21 cellular contexts compared by ENCODE assay signal in genomic region chr1:3609016-3609768, GRCh38. TPM values are rescaled to one million over a fixed set of nuclear protein-coding genes. Genes with fewer than 3 reads are reported as not detected.
DNase-seq lines count a peak whose midpoint lies in the region; ATAC-seq and TF ChIP-seq lines count a peak whose summit lies in the region.
"Had no signal": no experiment of that assay in that cellular context is flagged by ENCODE, and none has a peak within 500 bp of the region (broad histone marks: within the 10 kb centered on the region; RNA-seq: fewer than 3 reads in every experiment).

No MANE protein-coding gene starts in this region.

- H3K4me1 Mint-ChIP-seq in CD4-positive, alpha-beta T cell (ENCODE audit: low read depth): peaks cover 15% of the 10 kb centered on the region
- peaks cover 10 to 23% (median 15%) of the 10 kb centered on the region in 4 donors for H3K4me1 Mint-ChIP-seq in naive thymus-derived CD8-positive, alpha-beta T cell

- H3K4me3 ChIP-seq in HL-60 (replicated peaks; ENCODE audit: insufficient read depth, low read length): no peak overlapping the region
- H3K4me3 ChIP-seq: ascending aorta, SJSA1 had no signal

- intact Hi-C loops in CD4-positive, alpha-beta T cell (cut with DNase I, micrococcal nuclease): no loop called here

- POLR2A ChIA-PET in CD4-positive, alpha-beta T cell (lab: Charles Lee): no interaction called here
- POLR2A ChIA-PET in naive thymus-derived CD8-positive, alpha-beta T cell (lab: Charles Lee): interaction anchor here (1.3 to 1.6 kb wide), 2 partner anchors 12 to 18 kb away, joined by 4 read pairs; no protein-coding TSS in a partner anchor

- no peak for TF ChIP-seq CTCF in CD4-positive, alpha-beta T cell (IDR thresholded peaks at IDR 0.05)
- no peak for TF ChIP-seq CTCF in HL-60 (IDR thresholded peaks at IDR 0.05; ENCODE audit: insufficient read depth, low read length)

- no peak overlapping the region for H3K27ac Mint-ChIP-seq in CD4-positive, alpha-beta T cell
- H3K27ac Mint-ChIP-seq in naive thymus-derived CD8-positive, alpha-beta T cell: peak overlapping the region in 1 of 10 donors; percentile 27
- H3K27ac Mint-ChIP-seq: natural killer cell treated with Interleukin-12 subunit alpha and Interleukin-12 subunit beta and Interleukin-15 and Interleukin-18, amount 100 ng/mL, for 72 hours; stimulated activated memory B cell treated with anti-CD40 and anti-IgM and Interleukin-4, amounts not matched to agents 10 μg/mL and 1 μg/mL and 100 μg/mL, for 72 hours; T-helper 2 cell treated with Interferon-gamma antibody and Interleukin-4, amounts not matched to agents 5 μg/mL and 100 μg/mL, for 36 hours had no signal

- peaks cover 30% of the 10 kb centered on the region for H3K27me3 ChIP-seq in CD4-positive, alpha-beta T cell (ENCODE audit: control insufficient read depth, insufficient read depth, low read length)
- peaks cover 8% of the 10 kb centered on the region for H3K27me3 ChIP-seq in HL-60 (ENCODE audit: insufficient read depth, poor library complexity, severe bottlenecking)

- H3K27ac ChIP-seq in CD4-positive, alpha-beta T cell (ENCODE audit: low read depth, low read length): no peak overlapping the region
- H3K27ac ChIP-seq in HL-60 (replicated peaks): peak overlapping the region; percentile 41; the same call in 1 of the 2 replicates
- H3K27ac ChIP-seq: ascending aorta, SJSA1 had no signal

- no peak for ATAC-seq in CD4-positive, alpha-beta T cell (ENCODE audit: poor library complexity)
- ATAC-seq in naive thymus-derived CD8-positive, alpha-beta T cell: no peak
- no peak for ATAC-seq in HG03135 (IDR thresholded peaks at IDR 0.05; ENCODE audit: unreplicated experiment)
- ATAC-seq: natural killer cell treated with Interleukin-12 subunit alpha and Interleukin-12 subunit beta and Interleukin-15 and Interleukin-18, amount 100 ng/mL, for 72 hours; stimulated activated memory B cell treated with anti-CD40 and anti-IgM and Interleukin-4, amounts not matched to agents 10 μg/mL and 1 μg/mL and 100 μg/mL, for 72 hours had no signal

- no peaks in the 10 kb centered on the region for H3K9me3 Mint-ChIP-seq in CD4-positive, alpha-beta T cell
- peaks cover 0 to 1% (median 0%) of the 10 kb centered on the region in 9 donors for H3K9me3 Mint-ChIP-seq in naive thymus-derived CD8-positive, alpha-beta T cell
- H3K9me3 Mint-ChIP-seq: IgD-negative memory B cell; natural killer cell treated with Interleukin-12 subunit alpha and Interleukin-12 subunit beta and Interleukin-15 and Interleukin-18, amount 100 ng/mL, for 72 hours; stimulated activated memory B cell treated with anti-CD40 and anti-IgM and Interleukin-4, amounts not matched to agents 10 μg/mL and 1 μg/mL and 100 μg/mL, for 72 hours; T-helper 2 cell treated with Interferon-gamma antibody and Interleukin-4, amounts not matched to agents 5 μg/mL and 100 μg/mL, for 36 hours had no signal

- no peaks in the 10 kb centered on the region for H3K36me3 Mint-ChIP-seq in CD4-positive, alpha-beta T cell (ENCODE audit: low read depth)
- H3K36me3 Mint-ChIP-seq in naive thymus-derived CD8-positive, alpha-beta T cell: no peaks in the 10 kb centered on the region
- H3K36me3 Mint-ChIP-seq: IgD-negative memory B cell; natural killer cell treated with Interleukin-12 subunit alpha and Interleukin-12 subunit beta and Interleukin-15 and Interleukin-18, amount 100 ng/mL, for 72 hours; stimulated activated memory B cell treated with anti-CD40 and anti-IgM and Interleukin-4, amounts not matched to agents 10 μg/mL and 1 μg/mL and 100 μg/mL, for 72 hours had no signal

- CTCF ChIA-PET in CD4-positive, alpha-beta T cell (lab: Charles Lee): no interaction called here

- H3K4me3 Mint-ChIP-seq in CD4-positive, alpha-beta T cell: peak overlapping the region; percentile 25
- peak overlapping the region in 7 of 10 donors; percentile 22 to 64 (median 41) for H3K4me3 Mint-ChIP-seq in naive thymus-derived CD8-positive, alpha-beta T cell
- H3K4me3 Mint-ChIP-seq: natural killer cell treated with Interleukin-12 subunit alpha and Interleukin-12 subunit beta and Interleukin-15 and Interleukin-18, amount 100 ng/mL, for 72 hours; stimulated activated memory B cell treated with anti-CD40 and anti-IgM and Interleukin-4, amounts not matched to agents 10 μg/mL and 1 μg/mL and 100 μg/mL, for 72 hours; T-helper 2 cell treated with Interferon-gamma antibody and Interleukin-4, amounts not matched to agents 5 μg/mL and 100 μg/mL, for 36 hours had no signal

- H3K27me3 Mint-ChIP-seq in CD4-positive, alpha-beta T cell: peaks cover 34% of the 10 kb centered on the region
- H3K27me3 Mint-ChIP-seq in naive thymus-derived CD8-positive, alpha-beta T cell: peaks cover 0 to 19% (median 3%) of the 10 kb centered on the region in 5 donors

- no peak for DNase-seq in CD4-positive, alpha-beta T cell
- DNase-seq in HL-60 (ENCODE audit: low read depth in 1 of 2, low spot score in 1 of 2): peak in 1 of 2 experiments; percentile 57
- DNase-seq in UCSD-AML1 (lab: John Stamatoyannopoulos, UW; ENCODE audit: unreplicated experiment): peak; percentile 42
- DNase-seq in naive thymus-derived CD8-positive, alpha-beta T cell: no peak
- no peak for DNase-seq in NCI-H524 (lab: John Stamatoyannopoulos, UW)
- no peak for DNase-seq in NCI-H2081 treated with DMSO at 0.1 percent for 48 hours (lab: John Stamatoyannopoulos, UW)
- DNase-seq in GM19240 (ENCODE audit: insufficient read length, low spot score): no peak
- DNase-seq: activated CD8-positive, alpha-beta memory T cell treated with anti-CD3 and anti-CD28 coated beads, Interleukin-2, amount 50 U/mL, for 48 hours; EL; GOT3; islet precursor cell; NCI-H1105; NCI-H2171; NCI-H82 had no signal

- no peaks in the 10 kb centered on the region for H3K9me3 ChIP-seq in CD4-positive, alpha-beta T cell (ENCODE audit: control insufficient read depth, low read length)
- H3K9me3 ChIP-seq: ascending aorta, SJSA1 had no signal

RNA-seq across cellular contexts. Expression of gene MEGF6, which starts 2.1 kb away (rescaled TPM):
- 10 to 100 TPM; 57.5 to 62.2 TPM for total RNA-seq in CD4-positive, alpha-beta T cell
- 100 to 1,000 TPM; 197 to 198 TPM for total RNA-seq in naive thymus-derived CD8-positive, alpha-beta T cell
- polyA plus RNA-seq in naive thymus-derived CD8-positive, alpha-beta T cell: 1 to 10 TPM; 2.2 to 3.5 (median 2.5) TPM

RNA-seq across cellular contexts. Expression of gene TPRG1L, which starts 15.6 kb away (rescaled TPM):
- total RNA-seq in CD4-positive, alpha-beta T cell: 10 to 100 TPM; 46.5 to 48.3 TPM
- total RNA-seq in naive thymus-derived CD8-positive, alpha-beta T cell: 10 to 100 TPM; 57.4 to 61.7 TPM
- polyA plus RNA-seq in naive thymus-derived CD8-positive, alpha-beta T cell: 10 to 100 TPM; 41.9 to 48.3 (median 42.3) TPM

RNA-seq across cellular contexts. Expression of gene WRAP73, which starts 40.7 kb away (rescaled TPM):
- 10 to 100 TPM; 22.3 to 22.7 TPM for total RNA-seq in CD4-positive, alpha-beta T cell
- total RNA-seq in naive thymus-derived CD8-positive, alpha-beta T cell: 10 to 100 TPM; 37.4 to 46.8 TPM
- 10 to 100 TPM; 26.3 to 32.1 (median 26.4) TPM for polyA plus RNA-seq in naive thymus-derived CD8-positive, alpha-beta T cell

RNA-seq across cellular contexts. Expression of gene TP73, which starts 43.1 kb away (rescaled TPM):
- total RNA-seq in CD4-positive, alpha-beta T cell: not detected
- total RNA-seq in naive thymus-derived CD8-positive, alpha-beta T cell: not detected
- polyA plus RNA-seq in naive thymus-derived CD8-positive, alpha-beta T cell: under 1 TPM in 2 of 3 donors, not detected in 1; 0.04 to 0.06 TPM
- total RNA-seq: ascending aorta had no signal
